Comparison of ENCODE assay signal across 8 cellular contexts in the genomic region with DNA sequence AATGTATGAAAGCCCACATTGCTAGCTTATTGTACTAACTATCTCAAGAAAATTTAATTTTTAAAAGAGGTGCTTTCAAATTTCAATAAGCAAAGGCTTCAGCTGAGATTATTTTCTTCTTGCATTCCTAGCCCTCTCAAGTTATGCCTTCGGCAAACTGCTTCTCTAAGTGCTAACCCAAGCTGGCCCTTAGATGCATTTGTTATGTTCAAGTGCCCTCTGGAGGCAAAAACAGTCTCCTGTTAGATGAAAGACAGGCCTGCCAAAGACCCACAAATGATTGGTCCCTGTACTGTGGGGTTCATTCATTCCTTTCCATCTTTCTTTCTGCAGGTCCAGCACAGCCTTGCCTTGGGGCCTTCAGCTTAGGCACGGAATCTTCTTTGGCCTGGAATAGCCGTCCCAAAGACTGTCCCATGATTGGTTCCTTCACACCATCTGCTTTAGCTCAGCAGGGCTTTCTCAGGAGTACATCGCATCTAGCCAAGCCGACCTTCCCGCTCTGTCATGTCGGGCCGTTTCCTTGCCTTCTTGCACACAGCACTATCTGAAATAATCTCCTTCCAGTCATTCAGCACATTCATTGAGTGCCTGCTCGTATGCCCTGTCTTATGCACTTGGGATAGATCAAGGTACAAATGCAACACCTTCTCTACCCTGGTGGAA. TPM values are rescaled to one million over a fixed set of nuclear protein-coding genes. Genes with fewer than 3 reads are reported as not detected.
A peak's percentile ranks its signal among the peaks of the same experiment; 100 is the strongest.
DNase-seq lines count a peak whose midpoint lies in the region; ATAC-seq and TF ChIP-seq lines count a peak whose summit lies in the region.

No MANE protein-coding gene starts in this region.

- H3K36me3 ChIP-seq in heart left ventricle, result no peaks in the 10 kb centered on the region

- H3K36me3 Mint-ChIP-seq in activated CD8-positive, alpha-beta T cell treated with anti-CD3 and anti-CD28 coated beads for 36 hours (ENCODE audit: low read depth), result peaks cover 2% of the 10 kb centered on the region

- H3K27ac ChIP-seq in C4-2B (no peak overlapping the region), heart left ventricle (no peak overlapping the region)

- no peak for TF ChIP-seq POLR2A in heart left ventricle (IDR thresholded peaks at IDR 0.05)

- WGBS in heart left ventricle, 4 donors, result 63 to 71% (median 67%) methylated on average over 9 of the region's 9 CpGs

- ATAC-seq in HG02759 (IDR thresholded peaks at IDR 0.05; ENCODE audit: unreplicated experiment) (peak; percentile 72), heart left ventricle (peak in 3 of 4 donors; percentile 72 to 85 (median 74))
- peak; percentile 50 for ATAC-seq in activated CD8-positive, alpha-beta T cell treated with anti-CD3 and anti-CD28 coated beads for 36 hours

- no peak overlapping the region for H3K4me3 ChIP-seq in heart left ventricle

- CTCF ChIA-PET in activated CD8-positive, alpha-beta T cell treated with anti-CD3 and anti-CD28 coated beads for 36 hours (lab: Charles Lee), result interaction anchor here (0.8 to 2.5 kb wide), 11 partner anchors 10 to 299 kb away, joined by 3 to 9 read pairs (median 3); no protein-coding TSS in a partner anchor

- no peaks in the 10 kb centered on the region for H3K27me3 Mint-ChIP-seq in activated CD8-positive, alpha-beta T cell treated with anti-CD3 and anti-CD28 coated beads for 36 hours

- peaks cover 0 to 8% (median 0%) of the 10 kb centered on the region in 12 donors for H3K4me1 ChIP-seq in heart left ventricle

- DNase-seq in GM13977 (ENCODE audit: low spot score) (peak; percentile 46), NAMALWA (ENCODE audit: low spot score) (peak; percentile 80), heart left ventricle (no peak), stromal cell of bone marrow (ENCODE audit: low read depth) (peak; percentile 11), NCI-H226 (no peak)
- DNase-seq in activated CD8-positive, alpha-beta T cell treated with anti-CD3 and anti-CD28 coated beads for 36 hours, result peak; percentile 53

- in situ Hi-C loops in GM13977 (cut with MboI; ENCODE audit: low pct_unique_long_range_greater_than_20kb, low sequenced_read_pairs, unreplicated experiment), result loop anchor here (25.0 kb wide), 1 partner anchor 100 kb away; no protein-coding TSS in a partner anchor

- H3K27ac Mint-ChIP-seq in activated CD8-positive, alpha-beta T cell treated with anti-CD3 and anti-CD28 coated beads for 36 hours, result peak overlapping the region; percentile 91

- TF ChIP-seq CTCF in C4-2B (conservative IDR thresholded peaks at IDR 0.05), result peak; percentile 87
- TF ChIP-seq CTCF in GM13977 (IDR thresholded peaks at IDR 0.05; ENCODE audit: extremely low read depth, insufficient read depth, missing control alignments), result peak; percentile 72
- peak; percentile 75 for TF ChIP-seq CTCF in activated CD8-positive, alpha-beta T cell treated with anti-CD3 and anti-CD28 coated beads for 36 hours (IDR thresholded peaks at IDR 0.05)
- TF ChIP-seq CTCF in heart left ventricle (IDR thresholded peaks at IDR 0.05), result peak; percentile 15 to 59 (median 44)

- H3K9me3 Mint-ChIP-seq in activated CD8-positive, alpha-beta T cell treated with anti-CD3 and anti-CD28 coated beads for 36 hours, result peaks cover 5% of the 10 kb centered on the region

- POLR2A ChIA-PET in activated CD8-positive, alpha-beta T cell treated with anti-CD3 and anti-CD28 coated beads for 36 hours (lab: Charles Lee), result no interaction called here

- H3K4me1 Mint-ChIP-seq in activated CD8-positive, alpha-beta T cell treated with anti-CD3 and anti-CD28 coated beads for 36 hours (ENCODE audit: low read depth), result peaks cover 19% of the 10 kb centered on the region

- intact Hi-C loops in activated CD8-positive, alpha-beta T cell treated with anti-CD3 and anti-CD28 coated beads for 36 hours (cut with micrococcal nuclease), result no loop called here
- intact Hi-C loops in heart left ventricle (cut with DNase I), result loop anchor here in 2 of 10 donors (10.0 kb wide), 1 partner anchor 923 kb away; no protein-coding TSS in a partner anchor

- peaks cover 0 to 12% (median 0%) of the 10 kb centered on the region in 9 donors for H3K27me3 ChIP-seq in heart left ventricle

- H3K9me3 ChIP-seq in heart left ventricle, result peaks cover 0 to 6% (median 0%) of the 10 kb centered on the region in 12 donors

- peak overlapping the region; percentile 80 for H3K4me3 Mint-ChIP-seq in activated CD8-positive, alpha-beta T cell treated with anti-CD3 and anti-CD28 coated beads for 36 hours

RNA-seq across cellular contexts. Expression of gene TPTE2, which starts 26.4 kb away (rescaled TPM):
- under 1 TPM; 0.22 to 0.27 TPM for total RNA-seq in activated CD8-positive, alpha-beta T cell treated with anti-CD3 and anti-CD28 coated beads for 36 hours
- not detected for total RNA-seq in heart left ventricle
- not detected for polyA plus RNA-seq in heart left ventricle

RNA-seq across cellular contexts. Expression of gene MPHOSPH8, which starts 45.7 kb away (rescaled TPM):
- total RNA-seq in activated CD8-positive, alpha-beta T cell treated with anti-CD3 and anti-CD28 coated beads for 36 hours, result 10 to 100 TPM; 26.9 to 27.4 TPM
- total RNA-seq in heart left ventricle, result 10 to 100 TPM; 15.2 to 39.3 (median 26.1) TPM
- polyA plus RNA-seq in heart left ventricle, result 10 to 100 TPM; 22.6 to 37.6 TPM

Comparison
In these comparisons a context has a peak if more than half of its experiments do, and no peak if none do; other contexts are left out.
1. DNase-seq: peak in GM13977 (single experiment), NAMALWA (single experiment), activated CD8-positive, alpha-beta T cell treated with anti-CD3 and anti-CD28 coated beads for 36 hours (single experiment) and stromal cell of bone marrow (single experiment); none in heart left ventricle (0 of 5) and NCI-H226 (single experiment).
2. Peak in every context shown above with its lines, with median percentiles within 50 percentile points of each other: CTCF ChIP-seq and ATAC-seq.